8 cellular contexts compared by ENCODE assay signal in the genomic region with DNA sequence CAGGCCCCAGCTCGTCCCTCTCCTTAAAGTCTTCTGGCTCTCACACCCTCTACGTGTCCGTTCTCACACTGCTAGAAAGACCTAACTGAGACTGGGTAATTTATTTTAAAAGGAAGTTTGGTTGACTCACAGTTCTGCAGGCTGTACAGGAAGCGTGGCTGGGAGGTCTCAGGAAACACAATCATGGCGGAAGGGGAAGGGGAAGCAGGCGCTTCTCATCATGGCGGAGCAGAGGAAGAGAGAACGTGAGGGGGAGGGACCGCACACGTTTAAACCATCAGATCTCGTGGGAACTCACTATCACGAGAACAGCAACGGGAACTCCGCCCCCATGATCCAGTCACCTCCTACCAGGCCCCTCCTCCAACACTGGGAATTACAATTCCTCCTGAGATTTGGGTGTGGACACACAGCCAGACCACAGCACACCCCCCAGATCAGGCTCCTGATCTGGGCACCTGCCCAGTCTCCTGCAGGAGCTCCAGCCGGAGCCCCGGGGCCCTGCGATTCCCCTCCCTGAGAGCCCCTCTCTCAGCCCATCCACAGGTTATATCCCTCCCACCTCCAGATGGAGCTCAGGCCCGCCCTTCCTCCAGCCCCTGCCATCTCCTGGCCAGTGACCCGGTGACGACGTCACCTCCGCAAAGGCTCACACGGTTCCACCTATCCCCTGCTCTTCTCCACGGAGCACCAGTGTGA.
A peak's percentile ranks its signal among the peaks of the same experiment; 100 is the strongest.
DNase-seq lines count a peak whose midpoint lies in the region; ATAC-seq lines count a peak whose summit lies in the region.

No MANE protein-coding gene starts in this region.

- H4K8ac ChIP-seq in mesenchymal stem cell (ENCODE audit: low read length): no peak overlapping the region

- no peak overlapping the region for H3K14ac ChIP-seq in mesenchymal stem cell (ENCODE audit: low read length in 2 of 2)

- H2BK15ac ChIP-seq in mesenchymal stem cell (ENCODE audit: low read depth, poor library complexity, severe bottlenecking): no peak overlapping the region

- DNase-seq in GM19238 (ENCODE audit: insufficient read length, low spot score) (peak; percentile 70), MV-4-11 (lab: John Stamatoyannopoulos, UW) (peak; percentile 73), left cardiac atrium (peak; percentile 68), 8988T (no peak), mesenchymal stem cell (no peak), iPS-NIHi11 (ENCODE audit: low spot score) (no peak)
- DNase-seq in activated CD8-positive, alpha-beta memory T cell treated with anti-CD3 and anti-CD28 coated beads for 48 hours (ENCODE audit: low read depth in 2 of 3, low spot score in 2 of 3): peak; percentile 32 to 41 (median 33)
- peak; percentile 30 to 56 (median 48) for DNase-seq in stimulated activated CD4-positive, alpha-beta T cell treated with anti-CD3 and anti-CD28 coated beads, TNF-alpha, amount 100 ng/mL, for 1 hour (ENCODE audit: low read depth in 3 of 3, low spot score in 1 of 3)

- intact Hi-C loops in left cardiac atrium (cut with DNase I): no loop called here

- no peaks in the 10 kb centered on the region for H3K36me3 ChIP-seq in mesenchymal stem cell (ENCODE audit: control insufficient read depth in 1 of 2, insufficient read depth in 2 of 2, low read depth in 1 of 2, low read length in 2 of 2)

- H2BK12ac ChIP-seq in mesenchymal stem cell (ENCODE audit: low read length in 2 of 2): no peak overlapping the region

- no peak overlapping the region for H3K18ac ChIP-seq in mesenchymal stem cell (ENCODE audit: low read depth in 1 of 2, low read length in 2 of 2)

- no peak overlapping the region for H4K91ac ChIP-seq in mesenchymal stem cell (ENCODE audit: low read length)

- H2AFZ ChIP-seq in mesenchymal stem cell (ENCODE audit: low read depth, low read length): no peak overlapping the region

- no peaks in the 10 kb centered on the region for H3K4me1 ChIP-seq in mesenchymal stem cell (ENCODE audit: control insufficient read depth, insufficient read depth, low read depth, low read length)

- peaks cover 0 to 5% of the 10 kb centered on the region in 2 experiments for H3K27me3 ChIP-seq in mesenchymal stem cell (ENCODE audit: control insufficient read depth in 1 of 2, insufficient read depth in 1 of 2, low read length in 2 of 2)

- H3K4ac ChIP-seq in mesenchymal stem cell (ENCODE audit: low read depth in 1 of 2, low read length in 2 of 2): no peak overlapping the region

- no peak overlapping the region for H3K9ac ChIP-seq in mesenchymal stem cell (ENCODE audit: low read length)

- no peaks in the 10 kb centered on the region for H3K79me1 ChIP-seq in mesenchymal stem cell (replicated peaks; ENCODE audit: low read length, poor library complexity, severe bottlenecking)

- H3K9me3 ChIP-seq in mesenchymal stem cell (ENCODE audit: control insufficient read depth, low read length): no peaks in the 10 kb centered on the region

- H3K23ac ChIP-seq in mesenchymal stem cell (ENCODE audit: low read length in 2 of 2): no peak overlapping the region

- WGBS in mesenchymal stem cell: 90% methylated on average over 20 of the region's 24 CpGs

- no peak overlapping the region for H2BK5ac ChIP-seq in mesenchymal stem cell (ENCODE audit: low read depth, low read length, poor library complexity, severe bottlenecking)

- no peak overlapping the region for H3K4me3 ChIP-seq in mesenchymal stem cell (ENCODE audit: insufficient read depth in 1 of 2, low read depth in 1 of 2, low read length in 2 of 2)

- no peak overlapping the region for H3K4me2 ChIP-seq in mesenchymal stem cell (ENCODE audit: low read length, poor library complexity, severe bottlenecking)

- H3K27ac ChIP-seq in mesenchymal stem cell (ENCODE audit: low read length, poor library complexity, severe bottlenecking): no peak overlapping the region

- H2BK120ac ChIP-seq in mesenchymal stem cell (ENCODE audit: low read depth, low read length): no peak overlapping the region

- peak; percentile 78 to 85 for ATAC-seq in left cardiac atrium

- no peak overlapping the region for H2AK5ac ChIP-seq in mesenchymal stem cell (ENCODE audit: low read length, severe bottlenecking)

Comparison
In these comparisons a context has a peak if more than half of its experiments do, and no peak if none do; other contexts are left out.
1. DNase-seq: peak in GM19238 (single experiment), MV-4-11 (single experiment), activated CD8-positive, alpha-beta memory T cell treated with anti-CD3 and anti-CD28 coated beads for 48 hours (3 of 3), left cardiac atrium (single experiment) and stimulated activated CD4-positive, alpha-beta T cell treated with anti-CD3 and anti-CD28 coated beads, TNF-alpha, amount 100 ng/mL, for 1 hour (3 of 3); none in 8988T (single experiment), mesenchymal stem cell (single experiment) and iPS-NIHi11 (single experiment).